ENCODE assay signal across 1 cellular context in the genomic region with DNA sequence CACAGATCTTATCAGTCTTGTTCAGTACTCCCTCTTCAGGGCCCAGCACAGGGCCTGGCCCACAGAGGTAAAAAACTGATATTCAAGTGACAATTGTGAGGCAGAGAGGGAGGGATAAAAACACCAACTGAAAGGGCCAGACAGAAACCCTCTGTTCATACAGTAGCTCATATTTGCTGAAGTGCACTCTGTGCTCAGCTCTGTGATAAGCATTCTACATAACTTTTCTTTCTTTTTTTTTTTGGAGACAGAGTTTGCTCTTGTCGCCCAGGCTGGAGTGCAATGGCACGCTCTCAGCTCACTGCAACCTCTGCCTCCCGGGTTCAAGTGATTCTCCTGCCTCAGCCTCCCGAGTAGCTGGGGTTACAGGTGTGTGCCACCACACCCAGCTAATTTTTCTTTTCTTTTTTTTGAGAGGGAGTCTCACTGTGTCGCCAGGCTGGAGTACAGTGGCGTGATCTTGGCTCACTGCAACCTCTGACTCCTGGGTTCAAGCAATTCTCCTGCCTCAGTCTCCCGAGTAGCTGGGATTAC.
TF ChIP-seq lines count a peak whose summit lies in the region.

No MANE protein-coding gene starts in this region.

TF ChIP-seq in SK-N-SH, 30 proteins besides CTCF, POLR2A, EP300 and RAD21:
- peak; percentile 46; the same call in 1 of the 2 replicates for TF ChIP-seq GATA2 (CRISPR knock-in tag; IDR thresholded peaks at IDR 0.05)
